Comparison of ENCODE assay signal across 2 cellular contexts in the genomic region with DNA sequence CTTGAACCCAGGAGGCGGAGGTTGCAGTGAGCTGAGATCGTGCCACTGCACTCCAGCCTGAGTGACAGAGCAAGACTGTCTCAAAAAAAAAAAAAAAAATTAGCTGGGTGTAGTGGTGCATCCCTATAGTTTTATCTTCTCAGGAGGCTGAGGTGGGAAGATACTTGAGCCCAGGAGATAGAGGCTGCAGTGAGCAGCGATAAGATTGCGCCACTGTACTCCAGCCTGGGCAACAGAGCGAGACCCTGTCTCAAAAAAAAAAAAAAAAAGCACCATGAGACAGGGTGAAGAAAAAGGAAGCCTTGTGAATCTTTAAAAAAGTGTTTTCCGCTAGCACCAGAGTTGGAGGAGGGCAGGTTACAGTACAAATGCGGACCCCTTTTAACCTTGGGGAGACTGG. TPM values are rescaled to one million over a fixed set of nuclear protein-coding genes. Genes with fewer than 3 reads are reported as not detected.
"Had no signal": no experiment of that assay in that cellular context is flagged by ENCODE, and none has a peak within 500 bp of the region (broad histone marks: within the 10 kb centered on the region; RNA-seq: fewer than 3 reads in every experiment).

No MANE protein-coding gene starts in this region.

RNA-seq across cellular contexts. Expression of gene TDRD12, which starts 3.4 kb away (rescaled TPM):
- total RNA-seq: thoracic aorta, upper lobe of right lung had no signal
